ENCODE assay signal across 19 cellular contexts in genomic region chr2:86065512-86065911, GRCh38. TPM values are rescaled to one million over a fixed set of nuclear protein-coding genes. Genes with fewer than 3 reads are reported as not detected.
A peak's percentile ranks its signal among the peaks of the same experiment; 100 is the strongest.
DNase-seq lines count a peak whose midpoint lies in the region; ATAC-seq, FAIRE-seq and TF ChIP-seq lines count a peak whose summit lies in the region.
"Had no signal": no experiment of that assay in that cellular context is flagged by ENCODE, and none has a peak within 500 bp of the region (broad histone marks: within the 10 kb centered on the region; RNA-seq: fewer than 3 reads in every experiment).

No MANE protein-coding gene starts in this region.

- peak overlapping the region; percentile 10 for H3K27ac Mint-ChIP-seq in activated CD4-positive, alpha-beta T cell treated with anti-CD3 and anti-CD28 coated beads, Interleukin-2, amount 10 ng/mL, durations not matched to agents 7 days and 5 days
- peak overlapping the region in 2 of 3 experiments; percentile 2 to 32 for H3K27ac Mint-ChIP-seq in nephron
- H3K27ac Mint-ChIP-seq: activated T-cell treated with anti-CD3 and anti-CD28 coated beads, Interleukin-2, amount 50 U/mL, for 24 hours; CD8-positive, alpha-beta T cell had no signal

- H3K36me3 ChIP-seq in vagina: peaks cover 0 to 28% of the 10 kb centered on the region in 2 donors

- CTCF ChIA-PET in activated CD4-positive, alpha-beta T cell treated with anti-CD3 and anti-CD28 coated beads, Interleukin-2, amount 10 ng/mL, durations not matched to agents 7 days and 5 days (lab: Charles Lee): interaction anchor here (0.7 to 1.3 kb wide), 3 partner anchors 14 to 252 kb away, joined by 3 to 4 read pairs (median 3); no protein-coding TSS in a partner anchor

- TF ChIP-seq POLR2A in vagina (IDR thresholded peaks at IDR 0.05): no peak

- POLR2A ChIA-PET in activated CD4-positive, alpha-beta T cell treated with anti-CD3 and anti-CD28 coated beads, Interleukin-2, amount 10 ng/mL, durations not matched to agents 7 days and 5 days (lab: Charles Lee): no interaction called here

- peaks cover 24% of the 10 kb centered on the region for H3K4me1 Mint-ChIP-seq in activated CD4-positive, alpha-beta T cell treated with anti-CD3 and anti-CD28 coated beads, Interleukin-2, amount 10 ng/mL, durations not matched to agents 7 days and 5 days
- peaks cover 15% of the 10 kb centered on the region for H3K4me1 Mint-ChIP-seq in nephron

- peak overlapping the region; percentile 52 for H3K27ac ChIP-seq in vagina
- H3K27ac ChIP-seq: 22Rv1, Peyer's patch had no signal

- no peaks in the 10 kb centered on the region for H3K27me3 ChIP-seq in vagina
- H3K27me3 ChIP-seq: adrenal gland, gastroesophageal sphincter, Peyer's patch had no signal

- peaks cover 6% of the 10 kb centered on the region for H3K9me3 Mint-ChIP-seq in activated CD4-positive, alpha-beta T cell treated with anti-CD3 and anti-CD28 coated beads, Interleukin-2, amount 10 ng/mL, durations not matched to agents 7 days and 5 days
- H3K9me3 Mint-ChIP-seq in nephron: peaks cover 23% of the 10 kb centered on the region

- peak; percentile 8 for FAIRE-seq in endometrium (lab: Jason Lieb, UNC)
- FAIRE-seq: GM19239 had no signal

- intact Hi-C loops in vagina (cut with DNase I): no loop called here

- ATAC-seq in HG02981 (IDR thresholded peaks at IDR 0.05; ENCODE audit: unreplicated experiment) (no peak), GM18858 (IDR thresholded peaks at IDR 0.05; ENCODE audit: unreplicated experiment) (no peak)
- ATAC-seq: CD8-positive, alpha-beta T cell; gastroesophageal sphincter had no signal

- H3K27me3 Mint-ChIP-seq in activated CD4-positive, alpha-beta T cell treated with anti-CD3 and anti-CD28 coated beads, Interleukin-2, amount 10 ng/mL, durations not matched to agents 7 days and 5 days: no peaks in the 10 kb centered on the region
- no peaks in the 10 kb centered on the region for H3K27me3 Mint-ChIP-seq in nephron (ENCODE audit: low read depth)
- H3K27me3 Mint-ChIP-seq: activated T-cell treated with anti-CD3 and anti-CD28 coated beads, Interleukin-2, amount 50 U/mL, for 24 hours; IgD-negative memory B cell had no signal

- DNase-seq in activated CD4-positive, alpha-beta T cell treated with anti-CD3 and anti-CD28 coated beads, Interleukin-2, amount 10 ng/mL, durations not matched to agents 7 days and 5 days: no peak
- no peak for DNase-seq in activated CD4-positive, alpha-beta T cell treated with anti-CD3 and anti-CD28 coated beads, Interleukin-2, amount 50 U/mL, for 4 hours
- DNase-seq in vagina (ENCODE audit: extremely low spot score in 2 of 2) (no peak), NCI-H1930 (lab: John Stamatoyannopoulos, UW) (no peak)
- DNase-seq: activated T-cell treated with anti-CD3 and anti-CD28 coated beads, Interleukin-2, amount 50 U/mL, for 24 hours; CD8-positive, alpha-beta T cell; GDM1; islet precursor cell; NCI-H1105 treated with DMSO at 0.1 percent for 48 hours had no signal

- H3K4me3 Mint-ChIP-seq in activated CD4-positive, alpha-beta T cell treated with anti-CD3 and anti-CD28 coated beads, Interleukin-2, amount 10 ng/mL, durations not matched to agents 7 days and 5 days: no peak overlapping the region
- no peak overlapping the region for H3K4me3 Mint-ChIP-seq in nephron
- H3K4me3 Mint-ChIP-seq: activated T-cell treated with anti-CD3 and anti-CD28 coated beads, Interleukin-2, amount 50 U/mL, for 24 hours; CD8-positive, alpha-beta T cell had no signal

- H3K4me3 ChIP-seq in vagina: no peak overlapping the region
- H3K4me3 ChIP-seq: adrenal gland, gastroesophageal sphincter, Peyer's patch had no signal

- no peaks in the 10 kb centered on the region for H3K9me3 ChIP-seq in vagina
- H3K9me3 ChIP-seq: adrenal gland, gastroesophageal sphincter, Peyer's patch had no signal

- H3K4me1 ChIP-seq in vagina: peaks cover 5% of the 10 kb centered on the region
- H3K4me1 ChIP-seq: Peyer's patch had no signal

- H3K36me3 Mint-ChIP-seq in activated CD4-positive, alpha-beta T cell treated with anti-CD3 and anti-CD28 coated beads, Interleukin-2, amount 10 ng/mL, durations not matched to agents 7 days and 5 days (ENCODE audit: low read depth): peaks cover 84% of the 10 kb centered on the region
- peaks cover 91% of the 10 kb centered on the region for H3K36me3 Mint-ChIP-seq in nephron (ENCODE audit: low read depth)

- TF ChIP-seq CTCF in nephron (IDR thresholded peaks at IDR 0.05; ENCODE audit: unreplicated experiment in 3 of 3) (no peak), vagina (IDR thresholded peaks at IDR 0.05) (no peak)

RNA-seq across cellular contexts. Expression of gene POLR1A, which starts 40.2 kb away (rescaled TPM):
- total RNA-seq in activated CD4-positive, alpha-beta T cell treated with anti-CD3 and anti-CD28 coated beads, Interleukin-2, amount 10 ng/mL, durations not matched to agents 7 days and 5 days: 10 to 100 TPM; 34.5 to 36.6 TPM
- 17.2 TPM for total RNA-seq in vagina

RNA-seq across cellular contexts. Expression of gene PTCD3, which starts 40.5 kb away (rescaled TPM):
- total RNA-seq in activated CD4-positive, alpha-beta T cell treated with anti-CD3 and anti-CD28 coated beads, Interleukin-2, amount 10 ng/mL, durations not matched to agents 7 days and 5 days: 100 to 1,000 TPM; 141 to 162 TPM
- 61.6 TPM for total RNA-seq in vagina
